1 cellular context compared by ENCODE assay signal in genomic region chr1:185565314-185565713, GRCh38.
TF ChIP-seq lines count a peak whose summit lies in the region.

No MANE protein-coding gene starts in this region.

TF ChIP-seq in SK-N-SH treated with all-trans-retinoic acid at 6 μM for 48 hours, 23 proteins besides CTCF, POLR2A, EP300 and RAD21 (continued from another document):
- TF ChIP-seq CSDC2 (CRISPR knock-in tag; IDR thresholded peaks at IDR 0.05) = no peak
